Comparison of ENCODE assay signal across 5 cellular contexts in the genomic region with DNA sequence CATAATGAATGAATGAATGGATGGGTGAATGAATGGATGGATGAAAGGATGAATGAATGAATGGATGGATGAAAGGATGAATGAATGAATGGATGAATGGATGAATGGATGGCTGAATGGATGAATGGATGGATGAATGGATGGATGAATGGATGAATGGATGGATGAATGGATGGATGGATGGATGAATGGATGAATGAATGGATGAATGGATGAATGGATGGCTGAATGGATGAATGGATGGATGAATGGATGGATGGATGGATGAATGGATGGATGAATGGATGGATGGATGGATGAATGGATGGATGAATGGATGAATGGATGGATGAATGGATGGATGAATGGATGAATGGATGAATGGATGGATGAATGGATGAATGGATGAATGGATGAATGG. TPM values are rescaled to one million over a fixed set of nuclear protein-coding genes. Genes with fewer than 3 reads are reported as not detected.
"Had no signal": no experiment of that assay in that cellular context is flagged by ENCODE, and none has a peak within 500 bp of the region (broad histone marks: within the 10 kb centered on the region; RNA-seq: fewer than 3 reads in every experiment).

No MANE protein-coding gene starts in this region.

RNA-seq across cellular contexts. Expression of a gene that starts 12.3 kb away (rescaled TPM):
- total RNA-seq: GM23248, H7, HepG2, HT1080 had no signal
- polyA plus RNA-seq: GM23248, HepG2, IgD-negative memory B cell had no signal
